ENCODE assay signal across 13 cellular contexts in the genomic region with DNA sequence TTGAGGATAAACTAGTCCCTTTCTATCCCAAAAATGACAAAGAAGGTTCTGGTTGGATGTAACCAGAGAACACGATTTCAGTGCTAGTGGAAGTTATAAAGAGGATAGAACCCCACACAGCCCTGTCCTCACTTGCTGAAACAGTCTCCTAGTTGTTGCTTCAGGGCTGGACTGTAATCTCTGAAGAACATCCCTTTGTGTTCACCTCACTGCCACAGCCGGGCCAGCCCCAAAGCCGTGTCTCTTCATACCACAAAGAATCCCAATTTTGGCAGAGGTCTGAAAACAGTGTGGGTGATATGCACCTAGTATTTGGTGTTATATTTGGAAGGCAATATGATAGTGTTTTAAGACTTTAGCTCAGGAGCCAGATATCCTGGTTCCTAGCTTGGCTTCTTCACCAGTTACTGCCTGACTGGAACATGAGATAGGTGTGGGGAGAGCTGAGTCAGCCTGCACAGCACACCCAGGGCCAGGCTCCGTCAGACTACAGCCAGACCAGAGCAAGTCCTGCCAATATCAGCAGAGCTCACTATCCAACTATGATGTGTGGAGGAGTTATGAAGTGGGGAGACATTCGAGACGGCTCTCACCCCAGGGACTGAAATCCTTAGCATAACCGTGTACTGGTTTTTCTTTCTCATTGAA. TPM values are rescaled to one million over a fixed set of nuclear protein-coding genes. Genes with fewer than 3 reads are reported as not detected.
A peak's percentile ranks its signal among the peaks of the same experiment; 100 is the strongest.
DNase-seq lines count a peak whose midpoint lies in the region; ATAC-seq and TF ChIP-seq lines count a peak whose summit lies in the region.
"Had no signal": no experiment of that assay in that cellular context is flagged by ENCODE, and none has a peak within 500 bp of the region (broad histone marks: within the 10 kb centered on the region; RNA-seq: fewer than 3 reads in every experiment).

No MANE protein-coding gene starts in this region.

- peak; percentile 11 for DNase-seq in GM04503 (ENCODE audit: low read depth)
- peak; percentile 32 for DNase-seq in astrocyte of the cerebellum (ENCODE audit: low read depth)
- peak; percentile 54 for DNase-seq in Right ventricle myocardium superior
- peak; percentile 51 for DNase-seq in prostate gland (ENCODE audit: low spot score)
- no peak for DNase-seq in colonic mucosa
- no peak for DNase-seq in G401 (ENCODE audit: low spot score)
- no peak for DNase-seq in A673 (ENCODE audit: low spot score)
- DNase-seq: activated CD4-positive, alpha-beta T cell treated with anti-CD3 and anti-CD28 coated beads for 48 hours; naive thymus-derived CD8-positive, alpha-beta T cell; NCI-H510A treated with DMSO at 0.1 percent for 48 hours had no signal

- intact Hi-C loops in Right ventricle myocardium superior (cut with DNase I), result no loop called here
- intact Hi-C loops in prostate gland (cut with DNase I), result loop anchor here (2.0 to 10.0 kb wide), 3 partner anchors 62 to 102 kb away; partner anchors contain the start of genes CYP3A43 and CYP3A5
- intact Hi-C loops in colonic mucosa (cut with DNase I), result no loop called here
- intact Hi-C loops in A673 (cut with micrococcal nuclease; ENCODE audit: unreplicated experiment), result no loop called here

- H3K27ac ChIP-seq in prostate gland (no peak overlapping the region), colonic mucosa (no peak overlapping the region), A673 (ENCODE audit: low read depth, low read length, poor library complexity, severe bottlenecking) (no peak overlapping the region)
- H3K27ac ChIP-seq: SK-N-MC had no signal

- in situ Hi-C loops in astrocyte of the cerebellum (cut with HindIII; ENCODE audit: low sequenced_read_pairs) (no loop called here), G401 (cut with HindIII; ENCODE audit: low sequenced_read_pairs) (no loop called here)

- TF ChIP-seq POLR2A in prostate gland (IDR thresholded peaks at IDR 0.05), result no peak

- no TSS peak for BruUV-seq in A673 (replicated peaks; lab: Mats Ljungman, UMichigan)

- H3K4me1 ChIP-seq in prostate gland (replicated peaks), result no peaks in the 10 kb centered on the region
- H3K4me1 ChIP-seq in colonic mucosa, result no peaks in the 10 kb centered on the region
- H3K4me1 ChIP-seq in A673 (ENCODE audit: insufficient read depth, low read length, poor library complexity, severe bottlenecking), result no peaks in the 10 kb centered on the region

- TF ChIP-seq CTCF in astrocyte of the cerebellum (IDR thresholded peaks at IDR 0.05; ENCODE audit: low read depth, low read length, missing control alignments) (no peak), prostate gland (IDR thresholded peaks at IDR 0.05) (no peak), colonic mucosa (IDR thresholded peaks at IDR 0.05) (no peak), A673 (conservative IDR thresholded peaks at IDR 0.05; ENCODE audit: low read depth, low read length) (no peak)

- H3K9ac ChIP-seq in colonic mucosa (ENCODE audit: low read depth in 2 of 2, low read length in 2 of 2), result no peak overlapping the region

- 19% methylated on average over 7 of the region's 7 CpGs for WGBS in prostate gland

- POLR2A ChIA-PET in A673 (lab: Charles Lee; ENCODE audit: low non-redundant PET), result no interaction called here

- H3K27me3 ChIP-seq in prostate gland (replicated peaks; ENCODE audit: insufficient read depth) (no peaks in the 10 kb centered on the region), colonic mucosa (no peaks in the 10 kb centered on the region), A673 (replicated peaks; ENCODE audit: insufficient read depth, low read depth, low read length, poor library complexity) (peaks cover 7% of the 10 kb centered on the region)

- H3K9me3 ChIP-seq in prostate gland (no peaks in the 10 kb centered on the region), colonic mucosa (no peaks in the 10 kb centered on the region), A673 (ENCODE audit: low read depth, low read length, poor library complexity, severe bottlenecking) (no peaks in the 10 kb centered on the region)

- H3K4me3 ChIP-seq in astrocyte of the cerebellum (ENCODE audit: low read depth, low read length), result no peak overlapping the region
- H3K4me3 ChIP-seq in prostate gland, result no peak overlapping the region
- no peak overlapping the region for H3K4me3 ChIP-seq in colonic mucosa
- no peak overlapping the region for H3K4me3 ChIP-seq in A673 (ENCODE audit: low read depth, low read length, poor library complexity, severe bottlenecking)
- H3K4me3 ChIP-seq: SK-N-MC had no signal

- H3K36me3 ChIP-seq in prostate gland, result no peaks in the 10 kb centered on the region
- no peaks in the 10 kb centered on the region for H3K36me3 ChIP-seq in colonic mucosa
- H3K36me3 ChIP-seq in A673 (ENCODE audit: insufficient read depth, low read length, poor library complexity, severe bottlenecking), result no peaks in the 10 kb centered on the region

- ATAC-seq in Right ventricle myocardium superior (ENCODE audit: poor library complexity) (peak; percentile 93), GM18861 (IDR thresholded peaks at IDR 0.05; ENCODE audit: unreplicated experiment) (no peak)
- ATAC-seq: activated T-helper 17 cell treated with anti-CD3 and anti-CD28 coated beads, Interleukin-2, amount 50 U/mL, for 72 hours; naive thymus-derived CD8-positive, alpha-beta T cell had no signal

- CTCF ChIA-PET in A673 (lab: Charles Lee), result no interaction called here

RNA-seq across cellular contexts. Expression of gene CYP3A4, which starts 21.2 kb away (rescaled TPM):
- total RNA-seq in Right ventricle myocardium superior (0.70 TPM), prostate gland (not detected), colonic mucosa (1 to 10 TPM in 1 of 2 donors, under 1 TPM in 1; 0.67 to 1.4 TPM), A673 (2021) (not detected in 2 replicates)
- total RNA-seq in G401 (2014; rRNA removed; shearing (Covaris generic)), result not detected in 2 replicates
- total RNA-seq: activated T-helper 17 cell treated with anti-CD3 and anti-CD28 coated beads, Interleukin-2, amount 50 U/mL, for 72 hours; naive thymus-derived CD8-positive, alpha-beta T cell had no signal

RNA-seq across cellular contexts. Expression of gene CYP3A7, which starts 27.8 kb away (rescaled TPM):
- total RNA-seq in Right ventricle myocardium superior (not detected), prostate gland (not detected), colonic mucosa (not detected), A673 (2021) (not detected in 2 replicates)
- total RNA-seq in G401 (2014; rRNA removed; shearing (Covaris generic)), result not detected in 2 replicates
- total RNA-seq: activated T-helper 17 cell treated with anti-CD3 and anti-CD28 coated beads, Interleukin-2, amount 50 U/mL, for 72 hours; naive thymus-derived CD8-positive, alpha-beta T cell had no signal

Comparison
In these comparisons a context has a peak if more than half of its experiments do, and no peak if none do; other contexts are left out.
1. DNase-seq: peak in GM04503 (single experiment), astrocyte of the cerebellum (single experiment), Right ventricle myocardium superior (single experiment) and prostate gland (single experiment); none in colonic mucosa (single experiment), G401 (single experiment) and A673 (single experiment).